ENCODE assay signal across 15 cellular contexts in the genomic region with DNA sequence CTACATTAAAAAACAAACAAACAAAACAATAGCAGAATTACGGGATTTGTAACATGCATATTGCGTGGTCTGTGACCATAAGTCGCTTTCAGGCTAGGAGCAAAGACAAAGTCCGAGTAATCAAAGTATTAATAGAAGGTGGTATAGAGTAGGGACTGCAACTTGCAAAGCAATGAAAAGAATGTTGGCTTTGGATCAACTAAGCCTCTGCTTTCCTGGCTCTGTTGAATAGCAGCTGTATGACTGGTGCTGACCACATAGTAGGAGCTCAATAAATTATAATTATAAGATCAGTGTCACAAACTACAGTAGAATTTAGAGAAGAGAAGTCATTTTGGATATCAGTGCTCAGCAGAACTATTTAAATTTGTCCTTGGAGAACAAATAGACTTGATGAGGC.
DNase-seq lines count a peak whose midpoint lies in the region; ATAC-seq, FAIRE-seq and TF ChIP-seq lines count a peak whose summit lies in the region.
"Had no signal": no experiment of that assay in that cellular context is flagged by ENCODE, and none has a peak within 500 bp of the region (broad histone marks: within the 10 kb centered on the region; RNA-seq: fewer than 3 reads in every experiment).

No MANE protein-coding gene starts in this region.

- no peak overlapping the region for H3K4me2 ChIP-seq in H9 (ENCODE audit: insufficient read depth, insufficient read length, low read length)

- H3K4me1 ChIP-seq in H9 (ENCODE audit: insufficient read depth, low read length) (no peaks in the 10 kb centered on the region), pancreas (no peaks in the 10 kb centered on the region)
- H3K4me1 ChIP-seq: testis had no signal

- H3K36me3 ChIP-seq in pancreas = no peaks in the 10 kb centered on the region

- no peak for TF ChIP-seq CTCF in H9 (conservative IDR thresholded peaks at IDR 0.05)
- no peak for TF ChIP-seq CTCF in pancreas (IDR thresholded peaks at IDR 0.05)

- H3T11ph ChIP-seq in H9 (ENCODE audit: low read length) = peak overlapping the region; percentile 53

- no peaks in the 10 kb centered on the region for H3K9me3 ChIP-seq in H9 (ENCODE audit: control insufficient read depth, low read depth, low read length)
- H3K9me3 ChIP-seq in pancreas = no peaks in the 10 kb centered on the region
- H3K9me3 ChIP-seq: testis had no signal

- H3K27ac ChIP-seq in H9 (ENCODE audit: insufficient read length, low read depth, low read length) (no peak overlapping the region), pancreas (no peak overlapping the region)
- H3K27ac ChIP-seq: epithelial cell of prostate, testis had no signal

- no peaks in the 10 kb centered on the region for H4K20me1 ChIP-seq in H9 (ENCODE audit: control insufficient read depth, insufficient read depth, insufficient read length)

- H3K27me3 ChIP-seq in H9 (ENCODE audit: insufficient read depth, low read length) (no peaks in the 10 kb centered on the region), pancreas (no peaks in the 10 kb centered on the region)
- H3K27me3 ChIP-seq: testis had no signal

- intact Hi-C loops in left ventricle myocardium superior (cut with micrococcal nuclease) = no loop called here
- intact Hi-C loops in pancreas (cut with DNase I) = no loop called here

- H3K9me3 Mint-ChIP-seq in H9 = no peaks in the 10 kb centered on the region
- H3K9me3 Mint-ChIP-seq: activated B cell treated with CpG ODN at 0.5 μM for 24 hours; activated naive CD4-positive, alpha-beta T cell treated with anti-CD3 and anti-CD28 coated beads, Interleukin-2, amount 50 U/mL, for 24 hours had no signal

- H4K91ac ChIP-seq in H9 (ENCODE audit: insufficient read length, low read depth, low read length) = no peak overlapping the region

- H2AFZ ChIP-seq in H9 (ENCODE audit: low read length) = no peak overlapping the region

- peak; percentile 32 for DNase-seq in ACHN
- no peak for DNase-seq in H9
- peak; percentile 88 for DNase-seq in amniotic epithelial cell (ENCODE audit: low read depth)
- DNase-seq in left ventricle myocardium superior = no peak
- DNase-seq in pancreas = no peak
- no peak for DNase-seq in occipital lobe (lab: John Stamatoyannopoulos, UW)
- DNase-seq in NCI-H2081 (lab: John Stamatoyannopoulos, UW) = no peak
- DNase-seq: activated B cell treated with CpG ODN at 0.5 μM for 24 hours, NCI-H1105 treated with DMSO at 0.1 percent for 48 hours, nucleus accumbens, testis had no signal

- no peak for FAIRE-seq in pancreas (lab: Jason Lieb, UNC)
- FAIRE-seq: GM12878 had no signal

- no peaks in the 10 kb centered on the region for H3K27me3 Mint-ChIP-seq in H9 (ENCODE audit: low read depth)
- H3K27me3 Mint-ChIP-seq: activated B cell treated with CpG ODN at 0.5 μM for 24 hours; activated naive CD4-positive, alpha-beta T cell treated with anti-CD3 and anti-CD28 coated beads, Interleukin-2, amount 50 U/mL, for 24 hours had no signal

- H2BK5ac ChIP-seq in H9 (ENCODE audit: insufficient read length, low read length) = no peak overlapping the region

- no peaks in the 10 kb centered on the region for H3K79me2 ChIP-seq in H9 (ENCODE audit: insufficient read depth, low read length)

- H3K36me3 Mint-ChIP-seq in H9 (ENCODE audit: insufficient read depth in 1 of 3, low read depth in 3 of 3) = no peaks in the 10 kb centered on the region

- no peaks in the 10 kb centered on the region for H3K79me1 ChIP-seq in H9 (ENCODE audit: insufficient read depth, low read depth, low read length, poor library complexity, severe bottlenecking)

- H3K18ac ChIP-seq in H9 (ENCODE audit: insufficient read length, low read depth, low read length) = no peak overlapping the region

- H3K4me1 Mint-ChIP-seq in H9 = no peaks in the 10 kb centered on the region
- H3K4me1 Mint-ChIP-seq: activated naive CD4-positive, alpha-beta T cell treated with anti-CD3 and anti-CD28 coated beads, Interleukin-2, amount 50 U/mL, for 24 hours had no signal

- in situ Hi-C loops in ACHN (cut with HindIII; ENCODE audit: low pct_ligation_motif_present, low pct_unique_long_range_greater_than_20kb, low sequenced_read_pairs) = no loop called here

- H3K4me3 Mint-ChIP-seq in H9 = no peak overlapping the region
- H3K4me3 Mint-ChIP-seq: activated B cell treated with CpG ODN at 0.5 μM for 24 hours; activated naive CD4-positive, alpha-beta T cell treated with anti-CD3 and anti-CD28 coated beads, Interleukin-2, amount 50 U/mL, for 24 hours had no signal

- no peak overlapping the region for H3K56ac ChIP-seq in H9 (ENCODE audit: insufficient read length, low read depth, low read length)

- H3K4me3 ChIP-seq in pancreas = no peak overlapping the region
- H3K4me3 ChIP-seq: GM12878, testis had no signal

- no peak overlapping the region for H2BK12ac ChIP-seq in H9 (ENCODE audit: insufficient read length, low read depth, low read length)

- H4K8ac ChIP-seq in H9 (replicated peaks; ENCODE audit: insufficient read length, low read depth, low read length) = no peak overlapping the region

- no peak overlapping the region for H3K9ac ChIP-seq in H9 (ENCODE audit: extremely low read depth, insufficient read length, low read length)

- H3K14ac ChIP-seq in H9 (ENCODE audit: insufficient read depth, low read length) = no peak overlapping the region

- H3K23me2 ChIP-seq in H9 (ENCODE audit: insufficient read length, low read depth, low read length, poor library complexity, severe bottlenecking) = no peaks in the 10 kb centered on the region

- no peak overlapping the region for H2BK120ac ChIP-seq in H9 (ENCODE audit: low read depth, low read length, poor library complexity, severe bottlenecking)

- H4K5ac ChIP-seq in H9 (ENCODE audit: insufficient read length, low read depth, low read length) = no peak overlapping the region

- WGBS in H9 (ENCODE audit: extremely low coverage, insufficient read length, low lambda C conversion rate) = no CpG with 5 or more reads among the region's 4 CpGs
- 86 to 94% methylated on average over 4 of the region's 4 CpGs for WGBS in pancreas, 2 donors

- no peak overlapping the region for H2BK15ac ChIP-seq in H9 (ENCODE audit: low read depth, low read length)

- ATAC-seq in left ventricle myocardium superior (peak; percentile 78), GM18502 (IDR thresholded peaks at IDR 0.05; ENCODE audit: poor library complexity, unreplicated experiment) (no peak), pancreas (no peak)
- ATAC-seq: GM12878 had no signal

- no peak overlapping the region for H3K27ac Mint-ChIP-seq in H9
- H3K27ac Mint-ChIP-seq: activated B cell treated with CpG ODN at 0.5 μM for 24 hours; activated naive CD4-positive, alpha-beta T cell treated with anti-CD3 and anti-CD28 coated beads, Interleukin-2, amount 50 U/mL, for 24 hours had no signal

- H2AK5ac ChIP-seq in H9 (ENCODE audit: insufficient read length, low read length) = no peak overlapping the region

- H2BK20ac ChIP-seq in H9 (ENCODE audit: low read depth, low read length, poor library complexity, severe bottlenecking) = no peak overlapping the region

- no peak overlapping the region for H3K4ac ChIP-seq in H9 (ENCODE audit: low read depth, low read length)

- H3K23ac ChIP-seq in H9 (ENCODE audit: insufficient read length, low read depth, low read length) = no peak overlapping the region

Comparison
In these comparisons a context has a peak if more than half of its experiments do, and no peak if none do; other contexts are left out.
1. DNase-seq: peak in ACHN (single experiment) and amniotic epithelial cell (single experiment); none in H9 (single experiment), left ventricle myocardium superior (single experiment), pancreas (0 of 6), occipital lobe (single experiment) and NCI-H2081 (0 of 2).